In genomic region chr1:29853716-29854330, GRCh38 we compare ENCODE assay signal across 22 cellular contexts.
"Had no signal": no experiment of that assay in that cellular context is flagged by ENCODE, and none has a peak within 500 bp of the region (broad histone marks: within the 10 kb centered on the region; RNA-seq: fewer than 3 reads in every experiment).

No MANE protein-coding gene starts in this region.

- H3K4me3 Mint-ChIP-seq: activated naive CD4-positive, alpha-beta T cell treated with anti-CD3 and anti-CD28 coated beads, Interleukin-2, amount 10 ng/mL, durations not matched to agents 7 days and 5 days; activated naive CD8-positive, alpha-beta T cell treated with anti-CD3 and anti-CD28 coated beads, Interleukin-2, amount 50 U/mL, for 24 hours; activated T-cell treated with anti-CD3 and anti-CD28 coated beads, Interleukin-2, amount 50 U/mL, for 4 hours; brain; nephron; stimulated activated naive CD8-positive, alpha-beta T cell treated with anti-CD3 and anti-CD28 coated beads, Interleukin-15, amount 100 ng/mL, for 72 hours had no signal

- H3K36me3 Mint-ChIP-seq: activated naive CD4-positive, alpha-beta T cell treated with anti-CD3 and anti-CD28 coated beads, Interleukin-2, amount 10 ng/mL, durations not matched to agents 7 days and 5 days; brain had no signal

- H3K9me3 Mint-ChIP-seq: activated naive CD4-positive, alpha-beta T cell treated with anti-CD3 and anti-CD28 coated beads, Interleukin-2, amount 10 ng/mL, durations not matched to agents 7 days and 5 days; activated naive CD8-positive, alpha-beta T cell treated with anti-CD3 and anti-CD28 coated beads, Interleukin-2, amount 50 U/mL, for 24 hours; activated T-cell treated with anti-CD3 and anti-CD28 coated beads, Interleukin-2, amount 50 U/mL, for 4 hours; brain; nephron; stimulated activated naive CD8-positive, alpha-beta T cell treated with anti-CD3 and anti-CD28 coated beads, Interleukin-15, amount 100 ng/mL, for 72 hours had no signal

- H3K4me1 Mint-ChIP-seq: activated naive CD4-positive, alpha-beta T cell treated with anti-CD3 and anti-CD28 coated beads, Interleukin-2, amount 10 ng/mL, durations not matched to agents 7 days and 5 days; activated naive CD8-positive, alpha-beta T cell treated with anti-CD3 and anti-CD28 coated beads, Interleukin-2, amount 50 U/mL, for 24 hours; stimulated activated naive CD8-positive, alpha-beta T cell treated with anti-CD3 and anti-CD28 coated beads, Interleukin-15, amount 100 ng/mL, for 72 hours had no signal

- H3K27ac Mint-ChIP-seq: activated naive CD4-positive, alpha-beta T cell treated with anti-CD3 and anti-CD28 coated beads, Interleukin-2, amount 10 ng/mL, durations not matched to agents 7 days and 5 days; activated naive CD8-positive, alpha-beta T cell treated with anti-CD3 and anti-CD28 coated beads, Interleukin-2, amount 50 U/mL, for 24 hours; nephron; stimulated activated naive CD8-positive, alpha-beta T cell treated with anti-CD3 and anti-CD28 coated beads, Interleukin-15, amount 100 ng/mL, for 72 hours had no signal

- ATAC-seq: activated naive CD8-positive, alpha-beta T cell treated with anti-CD3 and anti-CD28 coated beads, Interleukin-2, amount 50 U/mL, for 24 hours; activated T-cell treated with anti-CD3 and anti-CD28 coated beads, Interleukin-2, amount 50 U/mL, for 4 hours; left lobe of liver; stimulated activated naive CD8-positive, alpha-beta T cell treated with anti-CD3 and anti-CD28 coated beads, Interleukin-15, amount 100 ng/mL, for 72 hours had no signal

- DNase-seq: activated CD4-positive, alpha-beta T cell treated with anti-CD3 and anti-CD28 coated beads, Interleukin-2, amount 50 U/mL, for 1 hour; activated CD4-positive, CD25-positive, alpha-beta regulatory T cell; activated CD8-positive, alpha-beta memory T cell treated with anti-CD3 and anti-CD28 coated beads, Interleukin-2, amount 50 U/mL, for 4 hours; activated effector memory CD4-positive, alpha-beta T cell treated with Interleukin-2 at 50 U/mL for 16 hours; activated naive CD4-positive, alpha-beta T cell treated with anti-CD3 and anti-CD28 coated beads, Interleukin-2, amount 10 ng/mL, durations not matched to agents 7 days and 5 days; activated naive CD8-positive, alpha-beta T cell treated with anti-CD3 and anti-CD28 coated beads, Interleukin-2, amount 50 U/mL, for 24 hours; activated T-cell treated with anti-CD3 and anti-CD28 coated beads, Interleukin-2, amount 50 U/mL, for 4 hours; anterior cingulate cortex; central memory CD4-positive, alpha-beta T cell; erythroblast; foreskin melanocyte; glutamatergic neuron; kidney; posterior cingulate gyrus; retina; stimulated activated CD4-positive, alpha-beta T cell treated with anti-CD3 and anti-CD28 coated beads, Interleukin-2, amount 100 ng/mL, for 48 hours; stimulated activated naive CD8-positive, alpha-beta T cell treated with anti-CD3 and anti-CD28 coated beads, Interleukin-15, amount 100 ng/mL, for 72 hours; T1000; transverse colon had no signal
